17 cellular contexts compared by ENCODE assay signal in genomic region chr7:75729851-75730274, GRCh38. TPM values are rescaled to one million over a fixed set of nuclear protein-coding genes. Genes with fewer than 3 reads are reported as not detected.
DNase-seq lines count a peak whose midpoint lies in the region; ATAC-seq and TF ChIP-seq lines count a peak whose summit lies in the region.
"Had no signal": no experiment of that assay in that cellular context is flagged by ENCODE, and none has a peak within 500 bp of the region (broad histone marks: within the 10 kb centered on the region; RNA-seq: fewer than 3 reads in every experiment).

No MANE protein-coding gene starts in this region.

- peaks cover 17% of the 10 kb centered on the region for H3K4me1 Mint-ChIP-seq in activated T-helper 17 cell treated with anti-CD3 and anti-CD28 coated beads, Interleukin-2, amount 50 U/mL, for 72 hours
- peaks cover 19 to 50% (median 32%) of the 10 kb centered on the region in 3 donors for H3K4me1 Mint-ChIP-seq in naive B cell

- BruUV-seq in HCT116 (replicated peaks; lab: Mats Ljungman, UMichigan), result no TSS peak

- no peak overlapping the region; a peak in 1 of 22 replicates for H3K9ac ChIP-seq in BLaER1 treated with 17β-estradiol and CSF1 and Interleukin-3, amounts not matched to agents 10 nM and 100 nM
- H3K9ac ChIP-seq in HCT116 (ENCODE audit: low read length), result no peak overlapping the region
- H3K9ac ChIP-seq: KMS-11 had no signal

- RAD21 ChIA-PET in HCT116 (lab: Charles Lee; ENCODE audit: low non-redundant PET in 1 of 2, low total read pairs in 2 of 2, uncharacterized antibody in 2 of 2, unreplicated experiment in 2 of 2), result interaction anchor here in 1 of 2 experiments (0.6 kb wide), 1 partner anchor 9 kb away, joined by 3 read pairs; no protein-coding TSS in a partner anchor

- ATAC-seq in HCT116 (no peak), naive B cell (ENCODE audit: low read depth in 2 of 2) (peak; percentile 56 to 67), GM21786 (IDR thresholded peaks at IDR 0.05; ENCODE audit: unreplicated experiment) (no peak)
- no peak for ATAC-seq in activated T-helper 17 cell treated with anti-CD3 and anti-CD28 coated beads, Interleukin-2, amount 50 U/mL, for 72 hours (replicated peaks)

- H3K36me3 Mint-ChIP-seq in activated T-helper 17 cell treated with anti-CD3 and anti-CD28 coated beads, Interleukin-2, amount 50 U/mL, for 72 hours (ENCODE audit: low read depth), result no peaks in the 10 kb centered on the region
- H3K36me3 Mint-ChIP-seq in naive B cell, result no peaks in the 10 kb centered on the region

- H3K4me2 ChIP-seq in BLaER1 treated with 17β-estradiol and CSF1 and Interleukin-3, amounts not matched to agents 10 nM and 100 nM, result peak overlapping the region in 6 of 11 experiments; percentile 24 to 64 (median 46); a peak in 11 of 22 replicates
- H3K4me2 ChIP-seq in HCT116 (ENCODE audit: low read length), result 0 out of 2 replicates have a peak overlapping the region, but pooled peaks have one; percentile 79
- H3K4me2 ChIP-seq: KMS-11 had no signal

- H2AFZ ChIP-seq in HCT116 (ENCODE audit: low read depth, low read length, poor library complexity, severe bottlenecking), result no peak overlapping the region

- peaks cover 48 to 84% (median 60%) of the 10 kb centered on the region in 10 experiments for H3K4me1 ChIP-seq in BLaER1 treated with 17β-estradiol and CSF1 and Interleukin-3, amounts not matched to agents 10 nM and 100 nM
- peaks cover 52 to 53% of the 10 kb centered on the region in 2 experiments for H3K4me1 ChIP-seq in HCT116 (ENCODE audit: control insufficient read depth in 1 of 2, insufficient read depth in 2 of 2, low read length in 2 of 2)

- H3K27me3 Mint-ChIP-seq in activated T-helper 17 cell treated with anti-CD3 and anti-CD28 coated beads, Interleukin-2, amount 50 U/mL, for 72 hours, result no peaks in the 10 kb centered on the region
- no peaks in the 10 kb centered on the region for H3K27me3 Mint-ChIP-seq in naive B cell

- POLR2A ChIA-PET in HCT116 (lab: Charles Lee), result interaction anchor here (0.8 to 2.1 kb wide), 3 partner anchors 9 to 12 kb away, joined by 3 to 8 read pairs (median 6); partner anchors contain the start of gene HIP1

- DNase-seq in HCT116 (ENCODE audit: low read depth, low spot score) (no peak), naive B cell (peak; percentile 35), AG20443 (ENCODE audit: low spot score) (no peak), NCI-H1930 (lab: John Stamatoyannopoulos, UW) (no peak)
- DNase-seq in stimulated activated CD4-positive, alpha-beta T cell treated with anti-CD3 and anti-CD28 coated beads, Interleukin-2, amount 100 ng/mL, for 48 hours, result no peak
- DNase-seq: activated T-cell treated with anti-CD3 and anti-CD28 coated beads, Interleukin-2, amount 50 U/mL, for 1 hour; AML-193; anterior cingulate cortex; NCI-H1694; NCI-H526; RPMI8226 had no signal

- peak overlapping the region; percentile 13 for H3K27ac Mint-ChIP-seq in activated T-helper 17 cell treated with anti-CD3 and anti-CD28 coated beads, Interleukin-2, amount 50 U/mL, for 72 hours
- peak overlapping the region; percentile 3 to 92 (median 58) for H3K27ac Mint-ChIP-seq in naive B cell

- no peaks in the 10 kb centered on the region for H3K27me3 ChIP-seq in BLaER1 treated with 17β-estradiol and CSF1 and Interleukin-3, amounts not matched to agents 10 nM and 100 nM
- no peaks in the 10 kb centered on the region for H3K27me3 ChIP-seq in HCT116 (ENCODE audit: insufficient read depth, low read length)

- no peaks in the 10 kb centered on the region for H3K9me3 ChIP-seq in BLaER1 treated with 17β-estradiol and CSF1 and Interleukin-3, amounts not matched to agents 10 nM and 100 nM (replicated peaks in 1 of 11)
- no peaks in the 10 kb centered on the region for H3K9me3 ChIP-seq in HCT116 (ENCODE audit: control insufficient read depth in 1 of 2, insufficient read depth in 1 of 2, low read depth in 1 of 2, low read length in 2 of 2)

- no peaks in the 10 kb centered on the region; a peak in 2 of 22 replicates for H3K36me3 ChIP-seq in BLaER1 treated with 17β-estradiol and CSF1 and Interleukin-3, amounts not matched to agents 10 nM and 100 nM
- no peaks in the 10 kb centered on the region for H3K36me3 ChIP-seq in HCT116 (ENCODE audit: control insufficient read depth in 1 of 2, insufficient read depth in 2 of 2, low read length in 2 of 2)

- no peak overlapping the region; a peak in 1 of 22 replicates for H3K27ac ChIP-seq in BLaER1 treated with 17β-estradiol and CSF1 and Interleukin-3, amounts not matched to agents 10 nM and 100 nM
- H3K27ac ChIP-seq in HCT116 (ENCODE audit: low read depth, low read length), result no peak overlapping the region
- H3K27ac ChIP-seq: KMS-11 had no signal

- H3K9me3 Mint-ChIP-seq in activated T-helper 17 cell treated with anti-CD3 and anti-CD28 coated beads, Interleukin-2, amount 50 U/mL, for 72 hours, result no peaks in the 10 kb centered on the region
- no peaks in the 10 kb centered on the region for H3K9me3 Mint-ChIP-seq in naive B cell

- TF ChIP-seq CTCF in HCT116 (IDR thresholded peaks at IDR 0.05 in 2 of 3, conservative IDR thresholded peaks at IDR 0.05 in 1 of 3; ENCODE audit: borderline replicate concordance in 1 of 3, insufficient read depth in 1 of 3, low read depth in 2 of 3, low read length in 2 of 3), result no peak

- peaks cover 0 to 7% (median 0%) of the 10 kb centered on the region in 11 experiments; a peak in 2 of 22 replicates for H4K20me1 ChIP-seq in BLaER1 treated with 17β-estradiol and CSF1 and Interleukin-3, amounts not matched to agents 10 nM and 100 nM
- H4K20me1 ChIP-seq in HCT116 (ENCODE audit: insufficient read depth), result no peaks in the 10 kb centered on the region

- no peak overlapping the region for H3K4me3 Mint-ChIP-seq in activated T-helper 17 cell treated with anti-CD3 and anti-CD28 coated beads, Interleukin-2, amount 50 U/mL, for 72 hours
- peak overlapping the region in 6 of 8 donors; percentile 4 to 68 (median 48) for H3K4me3 Mint-ChIP-seq in naive B cell

- H3K4me3 ChIP-seq in BLaER1 treated with 17β-estradiol and CSF1 and Interleukin-3, amounts not matched to agents 10 nM and 100 nM, result no peak overlapping the region
- no peak overlapping the region for H3K4me3 ChIP-seq in HCT116 (replicated peaks in 1 of 2; ENCODE audit: low read depth in 1 of 2, low read length in 2 of 2)

- TF ChIP-seq POLR2A in HCT116 (IDR thresholded peaks at IDR 0.05; ENCODE audit: borderline replicate concordance, extremely low read depth, insufficient read depth, insufficient read length), result no peak

- no peaks in the 10 kb centered on the region for H3K9me2 ChIP-seq in HCT116 (ENCODE audit: insufficient read depth)

- TF ChIP-seq RAD21 in HCT116 (IDR thresholded peaks at IDR 0.05; ENCODE audit: low read depth), result no peak

- CTCF ChIA-PET in HCT116 (lab: Charles Lee), result no interaction called here

- intact Hi-C loops in HCT116 (cut with micrococcal nuclease), result no loop called here

- H3K79me2 ChIP-seq in HCT116 (ENCODE audit: insufficient read depth, low read length), result no peaks in the 10 kb centered on the region

TF ChIP-seq in HCT116, 20 proteins besides CTCF, POLR2A, EP300 and RAD21 (continues in another document):
- TF ChIP-seq, protein P1, sequence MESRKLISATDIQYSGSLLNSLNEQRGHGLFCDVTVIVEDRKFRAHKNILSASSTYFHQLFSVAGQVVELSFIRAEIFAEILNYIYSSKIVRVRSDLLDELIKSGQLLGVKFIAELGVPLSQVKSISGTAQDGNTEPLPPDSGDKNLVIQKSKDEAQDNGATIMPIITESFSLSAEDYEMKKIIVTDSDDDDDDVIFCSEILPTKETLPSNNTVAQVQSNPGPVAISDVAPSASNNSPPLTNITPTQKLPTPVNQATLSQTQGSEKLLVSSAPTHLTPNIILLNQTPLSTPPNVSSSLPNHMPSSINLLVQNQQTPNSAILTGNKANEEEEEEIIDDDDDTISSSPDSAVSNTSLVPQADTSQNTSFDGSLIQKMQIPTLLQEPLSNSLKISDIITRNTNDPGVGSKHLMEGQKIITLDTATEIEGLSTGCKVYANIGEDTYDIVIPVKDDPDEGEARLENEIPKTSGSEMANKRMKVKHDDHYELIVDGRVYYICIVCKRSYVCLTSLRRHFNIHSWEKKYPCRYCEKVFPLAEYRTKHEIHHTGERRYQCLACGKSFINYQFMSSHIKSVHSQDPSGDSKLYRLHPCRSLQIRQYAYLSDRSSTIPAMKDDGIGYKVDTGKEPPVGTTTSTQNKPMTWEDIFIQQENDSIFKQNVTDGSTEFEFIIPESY (IDR thresholded peaks at IDR 0.05; ENCODE audit: extremely low read depth, insufficient replicate concordance, low read length), result no peak
- TF ChIP-seq FOSL1 (IDR thresholded peaks at IDR 0.05; ENCODE audit: low read depth) (no peak), YY1 (IDR thresholded peaks at IDR 0.05; ENCODE audit: extremely low read depth, insufficient replicate concordance, low read depth, low read length) (no peak), SP1 (IDR thresholded peaks at IDR 0.05; ENCODE audit: low read depth) (no peak), EGR1 (IDR thresholded peaks at IDR 0.05; ENCODE audit: low read depth) (no peak), EZH2 (IDR thresholded peaks at IDR 0.05) (no peak), POLR2AphosphoS5 (IDR thresholded peaks at IDR 0.05; ENCODE audit: low read depth, low read length) (no peak), EZH2phosphoT487 (IDR thresholded peaks at IDR 0.05; ENCODE audit: borderline replicate concordance) (no peak)

RNA-seq across cellular contexts. Expression of gene HIP1, which starts 8.9 kb away (rescaled TPM):
- total RNA-seq in HCT116 (2021; ENCODE audit: unreplicated experiment), result 22.1 TPM
- 9.5 and 12.1 TPM in 2 replicates for polyA plus RNA-seq in HCT116 (2012)
- total RNA-seq in activated T-helper 17 cell treated with anti-CD3 and anti-CD28 coated beads, Interleukin-2, amount 50 U/mL, for 72 hours, result 10 to 100 TPM in 1 of 2 donors, 1 to 10 TPM in 1; 9.8 to 13.0 TPM
- 1 to 10 TPM; 2.5 to 7.8 (median 4.3) TPM for polyA plus RNA-seq in naive B cell (ENCODE audit: low read depth in 6 of 6)

RNA-seq across cellular contexts. Expression of gene CCL26, which starts 42.1 kb away (rescaled TPM):
- total RNA-seq in HCT116 (2021; ENCODE audit: unreplicated experiment), result 0.49 TPM
- polyA plus RNA-seq in HCT116 (2012), result 0.47 and 0.53 TPM in 2 replicates
- not detected for total RNA-seq in activated T-helper 17 cell treated with anti-CD3 and anti-CD28 coated beads, Interleukin-2, amount 50 U/mL, for 72 hours
- polyA plus RNA-seq in naive B cell (ENCODE audit: low read depth in 6 of 6), result not detected
- total RNA-seq: dermis microvascular lymphatic vessel endothelial cell, skeletal muscle tissue had no signal

Comparison
In these comparisons a context has a peak if more than half of its experiments do, and no peak if none do; other contexts are left out.
1. ATAC-seq: peak in naive B cell (2 of 2); none in HCT116 (single experiment), activated T-helper 17 cell treated with anti-CD3 and anti-CD28 coated beads, Interleukin-2, amount 50 U/mL, for 72 hours (single experiment) and GM21786 (single experiment).